ENCODE assay signal across 8 cellular contexts in the genomic region with DNA sequence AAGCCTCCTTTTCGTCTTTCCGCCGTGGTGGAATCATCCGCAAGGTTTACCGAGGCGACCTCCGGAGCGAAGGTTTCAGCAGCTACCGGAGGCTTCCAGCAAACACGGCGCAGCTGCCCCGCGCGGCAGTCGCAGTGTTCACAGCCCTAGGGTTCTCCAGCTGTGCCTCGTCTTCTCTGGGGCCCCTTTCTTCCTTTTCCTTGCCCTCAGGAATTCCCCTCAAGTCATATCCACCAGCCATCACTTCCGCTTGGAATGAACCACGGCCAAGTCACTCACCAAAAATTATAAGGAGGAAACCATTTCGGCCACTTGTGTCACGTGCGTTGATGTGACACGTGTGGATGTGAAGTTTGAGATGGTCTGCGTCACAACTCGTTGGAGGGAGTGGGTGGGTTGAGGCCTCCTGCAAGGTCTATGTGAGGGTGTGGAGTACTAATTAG. TPM values are rescaled to one million over a fixed set of nuclear protein-coding genes. Genes with fewer than 3 reads are reported as not detected.
A peak's percentile ranks its signal among the peaks of the same experiment; 100 is the strongest.
DNase-seq lines count a peak whose midpoint lies in the region; ATAC-seq and TF ChIP-seq lines count a peak whose summit lies in the region.

No MANE protein-coding gene starts in this region.

- POLR2A ChIA-PET in PC-3 (lab: Charles Lee; ENCODE audit: unreplicated experiment), result interaction anchor here (0.6 to 1.1 kb wide), 2 partner anchors 48 to 103 kb away, joined by 4 to 10 read pairs; no protein-coding TSS in a partner anchor

- H3K9me2 ChIP-seq in GM23248 (ENCODE audit: insufficient read depth) (no peaks in the 10 kb centered on the region), PC-3 (replicated peaks; ENCODE audit: low read length) (no peaks in the 10 kb centered on the region)

- ATAC-seq in PC-3, result no peak

- H3K4me3 ChIP-seq in GM23248 (peak overlapping the region; percentile 63), PC-3 (ENCODE audit: low read length) (peak overlapping the region; percentile 64), liver (ENCODE audit: low read depth in 1 of 3, low read length in 3 of 3) (peak overlapping the region; percentile 35 to 51 (median 49))

- no peaks in the 10 kb centered on the region for H3K27me3 ChIP-seq in GM23248 (replicated peaks; ENCODE audit: insufficient read depth)
- no peaks in the 10 kb centered on the region for H3K27me3 ChIP-seq in PC-3 (ENCODE audit: low read length)
- H3K27me3 ChIP-seq in liver (ENCODE audit: control insufficient read depth in 4 of 4, insufficient read depth in 4 of 4, low read length in 3 of 4), result no peaks in the 10 kb centered on the region

- H3K4me1 ChIP-seq in ES-I3 (ENCODE audit: insufficient read depth, low read length) (peaks cover 11% of the 10 kb centered on the region; the same call in 1 of the 2 replicates), GM23248 (ENCODE audit: insufficient read depth) (peaks cover 39% of the 10 kb centered on the region), PC-3 (ENCODE audit: insufficient read depth, low read length) (peaks cover 24% of the 10 kb centered on the region), liver (ENCODE audit: control insufficient read depth in 4 of 4, insufficient read depth in 4 of 4, low read length in 3 of 4) (peaks cover 12 to 35% (median 26%) of the 10 kb centered on the region in 4 donors)

- H3K9me3 ChIP-seq in ES-I3 (ENCODE audit: control insufficient read depth, insufficient read depth, low read length) (no peaks in the 10 kb centered on the region), GM23248 (ENCODE audit: low read depth) (no peaks in the 10 kb centered on the region), PC-3 (ENCODE audit: low read length) (no peaks in the 10 kb centered on the region), liver (ENCODE audit: control insufficient read depth in 4 of 4, low read length in 3 of 4) (no peaks in the 10 kb centered on the region)

- H3K4me1 Mint-ChIP-seq in brain, result peaks cover 39% of the 10 kb centered on the region

- CTCF ChIA-PET in PC-3 (lab: Charles Lee), result interaction anchor here (1.4 kb wide), 1 partner anchor 67 kb away, joined by 5 read pairs; no protein-coding TSS in a partner anchor

- H3K36me3 ChIP-seq in ES-I3 (ENCODE audit: insufficient read depth, low read length) (no peaks in the 10 kb centered on the region), GM23248 (ENCODE audit: low read depth) (no peaks in the 10 kb centered on the region), PC-3 (ENCODE audit: low read depth, low read length) (no peaks in the 10 kb centered on the region), liver (ENCODE audit: control insufficient read depth in 4 of 4, insufficient read depth in 3 of 4, low read depth in 1 of 4, low read length in 3 of 4) (no peaks in the 10 kb centered on the region)

- H3K27me3 Mint-ChIP-seq in brain, result peaks cover 3% of the 10 kb centered on the region

- in situ Hi-C loops in GM23248 (cut with MboI), result loop anchor here (5.0 to 10.0 kb wide), 2 partner anchors 98 to 206 kb away; no protein-coding TSS in a partner anchor

- H3K4me3 Mint-ChIP-seq in brain, result peak overlapping the region; percentile 74 to 87 (median 85)

- H3F3A ChIP-seq in GM23248 (ENCODE audit: insufficient read depth) (peaks cover 28% of the 10 kb centered on the region), PC-3 (ENCODE audit: low read length, unreplicated experiment) (no peaks in the 10 kb centered on the region)

- no peaks in the 10 kb centered on the region for H3K9me3 Mint-ChIP-seq in brain

- peak; percentile 66 for DNase-seq in GM23248
- peak; percentile 49 for DNase-seq in PC-3
- peak; percentile 31 to 50 for DNase-seq in stimulated activated CD8-positive, alpha-beta memory T cell treated with anti-CD3 and anti-CD28 coated beads, Interleukin-15, amount 100 ng/mL, for 4 hours (ENCODE audit: low read depth in 2 of 2)
- DNase-seq in NCI-H2107 (lab: John Stamatoyannopoulos, UW), result no peak
- no peak for DNase-seq in middle frontal gyrus (ENCODE audit: extremely low spot score, low spot score)

- no peak for TF ChIP-seq RAD21 in liver (IDR thresholded peaks at IDR 0.05)

- H3K79me2 ChIP-seq in GM23248 (ENCODE audit: insufficient read depth) (peaks cover 39% of the 10 kb centered on the region), PC-3 (ENCODE audit: low read length) (peaks cover 39% of the 10 kb centered on the region)

- peak overlapping the region; percentile 74 for H3K27ac ChIP-seq in GM23248
- H3K27ac ChIP-seq in PC-3 (ENCODE audit: low read length), result peak overlapping the region; percentile 41
- peak overlapping the region; percentile 74 to 80 for H3K27ac ChIP-seq in liver (ENCODE audit: low read depth in 1 of 2, low read length in 2 of 2)

- intact Hi-C loops in PC-3 (cut with micrococcal nuclease), result loop anchor here (1.0 kb wide), 1 partner anchor 48 kb away; no protein-coding TSS in a partner anchor

- H3K9ac ChIP-seq in ES-I3 (ENCODE audit: low read depth, low read length) (peak overlapping the region; percentile 66), GM23248 (peak overlapping the region; percentile 78), PC-3 (ENCODE audit: low read length) (peak overlapping the region; percentile 70), liver (ENCODE audit: low read depth in 1 of 2, low read length in 2 of 2) (peak overlapping the region; percentile 10 to 63)

- 17 to 22% methylated on average over 21 to 23 of the region's 24 CpGs for WGBS in GM23248 (ENCODE audit: low coverage in 1 of 2, low lambda C conversion rate in 2 of 2, missing lambda C conversion rate in 2 of 2), 2 experiments
- WGBS in liver, result 29% methylated on average over 24 of the region's 24 CpGs

- H4K20me1 ChIP-seq in GM23248 (ENCODE audit: insufficient read depth) (no peaks in the 10 kb centered on the region), PC-3 (ENCODE audit: low read length) (peaks cover 31% of the 10 kb centered on the region)

- H3K36me3 Mint-ChIP-seq in brain, result no peaks in the 10 kb centered on the region

- peak overlapping the region in 3 of 5 experiments; percentile 80 to 93 (median 84) for H3K27ac Mint-ChIP-seq in brain

- peak overlapping the region; percentile 87 for H2AFZ ChIP-seq in GM23248
- H2AFZ ChIP-seq in PC-3 (ENCODE audit: low read length), result peak overlapping the region; percentile 78

- TF ChIP-seq CTCF in PC-3 (conservative IDR thresholded peaks at IDR 0.05; ENCODE audit: low read depth, low read length), result no peak
- TF ChIP-seq CTCF in brain (conservative IDR thresholded peaks at IDR 0.05), result no peak
- TF ChIP-seq CTCF in liver (IDR thresholded peaks at IDR 0.05; ENCODE audit: low read depth, low read length, missing input control), result no peak

- H3K4me2 ChIP-seq in GM23248 (ENCODE audit: unreplicated experiment) (peak overlapping the region; percentile 44), PC-3 (ENCODE audit: low read length) (peak overlapping the region; percentile 87)

- TSS peak; percentile 95 for BruUV-seq in PC-3 (replicated peaks; lab: Mats Ljungman, UMichigan)

TF ChIP-seq in liver, 16 proteins besides CTCF, POLR2A, EP300 and RAD21:
- TF ChIP-seq TAF1 (conservative IDR thresholded peaks at IDR 0.05) (no peak), HNF4G (IDR thresholded peaks at IDR 0.05) (no peak), FOXA2 (IDR thresholded peaks at IDR 0.05) (no peak), GABPA (IDR thresholded peaks at IDR 0.05 in 1 of 2, conservative IDR thresholded peaks at IDR 0.05 in 1 of 2) (no peak), ATF3 (IDR thresholded peaks at IDR 0.05) (no peak), EGR1 (IDR thresholded peaks at IDR 0.05; ENCODE audit: low read depth in 2 of 2) (no peak), SP1 (IDR thresholded peaks at IDR 0.05) (no peak), HNF4A (conservative IDR thresholded peaks at IDR 0.05) (no peak), YY1 (IDR thresholded peaks at IDR 0.05) (peak; percentile 27)
- TF ChIP-seq, protein P1, sequence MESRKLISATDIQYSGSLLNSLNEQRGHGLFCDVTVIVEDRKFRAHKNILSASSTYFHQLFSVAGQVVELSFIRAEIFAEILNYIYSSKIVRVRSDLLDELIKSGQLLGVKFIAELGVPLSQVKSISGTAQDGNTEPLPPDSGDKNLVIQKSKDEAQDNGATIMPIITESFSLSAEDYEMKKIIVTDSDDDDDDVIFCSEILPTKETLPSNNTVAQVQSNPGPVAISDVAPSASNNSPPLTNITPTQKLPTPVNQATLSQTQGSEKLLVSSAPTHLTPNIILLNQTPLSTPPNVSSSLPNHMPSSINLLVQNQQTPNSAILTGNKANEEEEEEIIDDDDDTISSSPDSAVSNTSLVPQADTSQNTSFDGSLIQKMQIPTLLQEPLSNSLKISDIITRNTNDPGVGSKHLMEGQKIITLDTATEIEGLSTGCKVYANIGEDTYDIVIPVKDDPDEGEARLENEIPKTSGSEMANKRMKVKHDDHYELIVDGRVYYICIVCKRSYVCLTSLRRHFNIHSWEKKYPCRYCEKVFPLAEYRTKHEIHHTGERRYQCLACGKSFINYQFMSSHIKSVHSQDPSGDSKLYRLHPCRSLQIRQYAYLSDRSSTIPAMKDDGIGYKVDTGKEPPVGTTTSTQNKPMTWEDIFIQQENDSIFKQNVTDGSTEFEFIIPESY (IDR thresholded peaks at IDR 0.05), result no peak
- TF ChIP-seq, protein P2, sequence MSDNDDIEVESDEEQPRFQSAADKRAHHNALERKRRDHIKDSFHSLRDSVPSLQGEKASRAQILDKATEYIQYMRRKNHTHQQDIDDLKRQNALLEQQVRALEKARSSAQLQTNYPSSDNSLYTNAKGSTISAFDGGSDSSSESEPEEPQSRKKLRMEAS (IDR thresholded peaks at IDR 0.05), result peak; percentile 25

RNA-seq across cellular contexts. Expression of gene ERN1, which starts 0.6 kb away (rescaled TPM):
- 5.7 and 5.8 TPM in 2 replicates for total RNA-seq in GM23248 (2014; rRNA removed; shearing (Covaris generic))
- polyA plus RNA-seq in GM23248 (2016; fragmentation: Nextera tagmentation; extraction: Ambion mirVana), result 9.9 and 13.7 TPM in 2 replicates
- 13.5 and 17.9 TPM in 2 replicates for total RNA-seq in PC-3 (2014; rRNA removed)
- 2.7 TPM for polyA plus RNA-seq in brain (ENCODE audit: insufficient read depth, low read depth, low replicate concordance)
- total RNA-seq in liver, result 10 to 100 TPM in 1 of 2 donors, 1 to 10 TPM in 1; 7.5 to 35.1 TPM
- 10 to 100 TPM in 1 of 2 donors, 1 to 10 TPM in 1; 6.3 to 22.3 TPM for polyA plus RNA-seq in liver

Comparison
In these comparisons a context has a peak if more than half of its experiments do, and no peak if none do; other contexts are left out.
1. DNase-seq: peak in GM23248 (single experiment), PC-3 (single experiment) and stimulated activated CD8-positive, alpha-beta memory T cell treated with anti-CD3 and anti-CD28 coated beads, Interleukin-15, amount 100 ng/mL, for 4 hours (2 of 2); none in NCI-H2107 (single experiment) and middle frontal gyrus (single experiment).
2. Peak in every context shown above with its lines, with median percentiles within 50 percentile points of each other: H3K9ac ChIP-seq, H3K27ac ChIP-seq and H3K4me3 ChIP-seq.